In genomic region chr16:24482681-24483202, GRCh38 we compare ENCODE assay signal across 24 cellular contexts. TPM values are rescaled to one million over a fixed set of nuclear protein-coding genes. Genes with fewer than 3 reads are reported as not detected.
DNase-seq lines count a peak whose midpoint lies in the region; ATAC-seq lines count a peak whose summit lies in the region.
"Had no signal": no experiment of that assay in that cellular context is flagged by ENCODE, and none has a peak within 500 bp of the region (broad histone marks: within the 10 kb centered on the region; RNA-seq: fewer than 3 reads in every experiment).

No MANE protein-coding gene starts in this region.

- DNase-seq in Daoy (ENCODE audit: low read depth) (peak; percentile 49), iPS-NIHi7 (ENCODE audit: extremely low spot score) (peak; percentile 82), islet precursor cell (no peak)
- DNase-seq: 8988T; COR-L47; DMS 273 treated with DMSO at 0.1 percent for 48 hours; DND-41; GDM1; GOT3; Kasumi-1; MG63; NCI-H1048; NCI-H1436 treated with DMSO at 0.1 percent for 48 hours; NCI-H2081; NCI-H2171 treated with DMSO at 0.1 percent for 48 hours; NCI-H748 treated with DMSO at 0.1 percent for 48 hours; NK-92 treated with Interleukin-12 subunit alpha and Interleukin-12 subunit beta, amount 100 ng/mL, for 24 hours had no signal

- no peak overlapping the region for H3K9ac ChIP-seq in HUES48 (ENCODE audit: low read depth, low read length)

- peaks cover 60% of the 10 kb centered on the region for H3K27me3 ChIP-seq in HUES48 (ENCODE audit: control insufficient read depth, insufficient read depth, low read length)
- peaks cover 55% of the 10 kb centered on the region for H3K27me3 ChIP-seq in ectodermal cell (ENCODE audit: control insufficient read depth, insufficient read depth, low read length, poor library complexity, severe bottlenecking)

- H3K4me1 ChIP-seq in HUES48 (ENCODE audit: control insufficient read depth, insufficient read depth, low read length) (peaks cover 9% of the 10 kb centered on the region), ectodermal cell (ENCODE audit: control insufficient read depth, insufficient read depth, low read length) (peaks cover 12% of the 10 kb centered on the region)

- H3K27ac ChIP-seq in HUES48 (ENCODE audit: low read depth, low read length) (peak overlapping the region; percentile 68), ectodermal cell (ENCODE audit: insufficient read depth, low read depth, low read length, poor library complexity, severe bottlenecking) (peak overlapping the region; percentile 69)
- H3K27ac ChIP-seq: HL-60 had no signal

- H3K4me3 ChIP-seq in HUES48 (ENCODE audit: low read depth, low read length): peak overlapping the region; percentile 22; the same call in 1 of the 2 replicates
- H3K4me3 ChIP-seq in ectodermal cell (ENCODE audit: insufficient read depth, low read depth, low read length): peak overlapping the region; percentile 11
- H3K4me3 ChIP-seq: MG63 had no signal

- 2 to 5% methylated on average over 4 of the region's 4 CpGs for WGBS in ectodermal cell, 2 experiments

- H3K9me3 ChIP-seq in HUES48 (ENCODE audit: control insufficient read depth, insufficient read depth, low read length) (no peaks in the 10 kb centered on the region), ectodermal cell (ENCODE audit: control insufficient read depth, low read length) (no peaks in the 10 kb centered on the region)
- H3K9me3 ChIP-seq: MG63 had no signal

- H3K36me3 ChIP-seq in HUES48 (ENCODE audit: control insufficient read depth, insufficient read depth, low read length) (no peaks in the 10 kb centered on the region), ectodermal cell (ENCODE audit: control insufficient read depth, insufficient read depth, low read length) (no peaks in the 10 kb centered on the region)
- H3K36me3 ChIP-seq: MG63 had no signal

- ATAC-seq in GM18498 (IDR thresholded peaks at IDR 0.05; ENCODE audit: unreplicated experiment) (no peak), HG02759 (IDR thresholded peaks at IDR 0.05; ENCODE audit: unreplicated experiment) (no peak), GM18870 (IDR thresholded peaks at IDR 0.05; ENCODE audit: unreplicated experiment) (no peak)
- ATAC-seq: Right ventricle myocardium inferior had no signal

RNA-seq across cellular contexts. Expression of gene RBBP6, which starts 56.6 kb away (rescaled TPM):
- total RNA-seq in Daoy (2014; rRNA removed; shearing (Covaris generic)): 16.2 and 39.3 TPM in 2 replicates
- polyA plus RNA-seq in ectodermal cell (2013, experiment 1 of 4): 90.8 TPM
- 89.7 TPM for polyA plus RNA-seq in ectodermal cell (2013, experiment 2 of 4)
- 78.1 TPM for polyA plus RNA-seq in ectodermal cell (2013, experiment 3 of 4)
- polyA plus RNA-seq in ectodermal cell (2013, experiment 4 of 4): 90.2 TPM
